In genomic region chr20:44142416-44142815, GRCh38 we compare ENCODE assay signal across 14 cellular contexts. TPM values are rescaled to one million over a fixed set of nuclear protein-coding genes. Genes with fewer than 3 reads are reported as not detected.
DNase-seq lines count a peak whose midpoint lies in the region; ATAC-seq and TF ChIP-seq lines count a peak whose summit lies in the region.
"Had no signal": no experiment of that assay in that cellular context is flagged by ENCODE, and none has a peak within 500 bp of the region (broad histone marks: within the 10 kb centered on the region; RNA-seq: fewer than 3 reads in every experiment).

No MANE protein-coding gene starts in this region.

- H3K4me1 Mint-ChIP-seq in activated CD8-positive, alpha-beta T cell treated with anti-CD3 and anti-CD28 coated beads for 36 hours (ENCODE audit: low read depth), result no peaks in the 10 kb centered on the region

- no peak overlapping the region for H3K4me3 ChIP-seq in NT2/D1 (ENCODE audit: insufficient read length, low read depth)
- H3K4me3 ChIP-seq in fibroblast of lung (replicated peaks in 1 of 4; ENCODE audit: control extremely low read depth in 1 of 4, insufficient read depth in 1 of 4, low read depth in 3 of 4, low read length in 4 of 4), result no peak overlapping the region
- H3K4me3 ChIP-seq in tibial artery, result no peak overlapping the region

- no peaks in the 10 kb centered on the region for H4K20me1 ChIP-seq in fibroblast of lung (ENCODE audit: control insufficient read depth, extremely low read depth, insufficient read depth, low read length)

- TF ChIP-seq POLR2A in erythroblast (IDR thresholded peaks at IDR 0.05; ENCODE audit: low read length), result no peak

- H3K4me1 ChIP-seq in NT2/D1 (ENCODE audit: insufficient read depth, insufficient read length), result peaks cover 17% of the 10 kb centered on the region
- no peaks in the 10 kb centered on the region for H3K4me1 ChIP-seq in fibroblast of lung (ENCODE audit: control insufficient read depth, extremely low read depth, insufficient read depth, low read length)
- H3K4me1 ChIP-seq in tibial artery, result peaks cover 4 to 100% (median 72%) of the 10 kb centered on the region in 4 donors

- H3K27ac Mint-ChIP-seq in activated CD8-positive, alpha-beta T cell treated with anti-CD3 and anti-CD28 coated beads for 36 hours, result no peak overlapping the region

- H3K9me3 Mint-ChIP-seq in activated CD8-positive, alpha-beta T cell treated with anti-CD3 and anti-CD28 coated beads for 36 hours, result no peaks in the 10 kb centered on the region

- no peak overlapping the region for H3K4me2 ChIP-seq in fibroblast of lung (ENCODE audit: extremely low read depth, insufficient read depth, low read length)

- no peaks in the 10 kb centered on the region for H3K36me3 Mint-ChIP-seq in activated CD8-positive, alpha-beta T cell treated with anti-CD3 and anti-CD28 coated beads for 36 hours (ENCODE audit: low read depth)
- H3K36me3 Mint-ChIP-seq: CD4-positive, CD25-positive, alpha-beta regulatory T cell had no signal

- H3K27ac ChIP-seq in fibroblast of lung (ENCODE audit: insufficient read depth, low read length) (no peak overlapping the region), tibial artery (peak overlapping the region; percentile 92 to 94)

- H2AFZ ChIP-seq in fibroblast of lung (ENCODE audit: low read length), result no peak overlapping the region

- no peak for ATAC-seq in activated CD8-positive, alpha-beta T cell treated with anti-CD3 and anti-CD28 coated beads for 36 hours
- ATAC-seq: SK-N-SH treated with all-trans-retinoic acid at 6 μM for 48 hours had no signal

- H3K27me3 ChIP-seq in NT2/D1 (ENCODE audit: insufficient read depth, insufficient read length), result no peaks in the 10 kb centered on the region
- H3K27me3 ChIP-seq in fibroblast of lung (ENCODE audit: control insufficient read depth, insufficient read depth, low read length), result no peaks in the 10 kb centered on the region
- H3K27me3 ChIP-seq in tibial artery, result no peaks in the 10 kb centered on the region

- H3K9ac ChIP-seq in NT2/D1 (ENCODE audit: insufficient read length, low read depth) (peak overlapping the region; percentile 22), fibroblast of lung (ENCODE audit: insufficient read depth, low read length) (no peak overlapping the region)

- TF ChIP-seq CTCF in fibroblast of lung (conservative IDR thresholded peaks at IDR 0.05 in 1 of 2, IDR thresholded peaks at IDR 0.05 in 1 of 2; ENCODE audit: low read depth in 1 of 2, low read length in 2 of 2) (no peak), tibial artery (IDR thresholded peaks at IDR 0.05) (no peak)
- TF ChIP-seq CTCF in activated CD8-positive, alpha-beta T cell treated with anti-CD3 and anti-CD28 coated beads for 36 hours (IDR thresholded peaks at IDR 0.05), result no peak

- intact Hi-C loops in tibial artery (cut with DNase I; ENCODE audit: low total_unique reads), result no loop called here
- intact Hi-C loops in activated CD8-positive, alpha-beta T cell treated with anti-CD3 and anti-CD28 coated beads for 36 hours (cut with micrococcal nuclease), result no loop called here

- DNase-seq in NT2/D1 (ENCODE audit: low read depth, low spot score) (no peak), fibroblast of lung (ENCODE audit: low read depth in 2 of 2) (peak; percentile 7 to 82), myocyte (ENCODE audit: low read depth) (peak; percentile 96), tibial artery (no peak), NCI-H1417 (lab: John Stamatoyannopoulos, UW) (no peak), erythroblast (lab: John Stamatoyannopoulos, UW) (no peak), DMS79 (lab: John Stamatoyannopoulos, UW) (no peak)
- DNase-seq in activated CD8-positive, alpha-beta T cell treated with anti-CD3 and anti-CD28 coated beads for 36 hours, result no peak
- DNase-seq: activated CD8-positive, alpha-beta memory T cell treated with anti-CD3 and anti-CD28 coated beads for 24 hours; activated gamma-delta T cell treated with Interleukin-2 at 50 U/mL for 16 hours; CD4-positive, CD25-positive, alpha-beta regulatory T cell; cerebellar nuclear complex; NCI-H2171 had no signal

- no peak overlapping the region for H3K4me3 Mint-ChIP-seq in activated CD8-positive, alpha-beta T cell treated with anti-CD3 and anti-CD28 coated beads for 36 hours
- H3K4me3 Mint-ChIP-seq: CD4-positive, CD25-positive, alpha-beta regulatory T cell had no signal

- no peaks in the 10 kb centered on the region for H3K79me2 ChIP-seq in fibroblast of lung (ENCODE audit: control insufficient read depth, insufficient read depth, low read length)

- H3K9me3 ChIP-seq in NT2/D1 (ENCODE audit: insufficient read depth, low read length) (no peaks in the 10 kb centered on the region), fibroblast of lung (ENCODE audit: control insufficient read depth, insufficient read depth, low read depth, low read length) (no peaks in the 10 kb centered on the region), tibial artery (no peaks in the 10 kb centered on the region)

- POLR2A ChIA-PET in activated CD8-positive, alpha-beta T cell treated with anti-CD3 and anti-CD28 coated beads for 36 hours (lab: Charles Lee), result no interaction called here

- peaks cover 8% of the 10 kb centered on the region for H3K27me3 Mint-ChIP-seq in activated CD8-positive, alpha-beta T cell treated with anti-CD3 and anti-CD28 coated beads for 36 hours

- CTCF ChIA-PET in activated CD8-positive, alpha-beta T cell treated with anti-CD3 and anti-CD28 coated beads for 36 hours (lab: Charles Lee), result interaction anchor here (1.0 to 2.5 kb wide), 3 partner anchors 26 to 246 kb away, joined by 3 to 10 read pairs (median 6); no protein-coding TSS in a partner anchor

- H3K36me3 ChIP-seq in NT2/D1 (ENCODE audit: insufficient read depth, insufficient read length, low read length), result peaks cover 9% of the 10 kb centered on the region
- H3K36me3 ChIP-seq in fibroblast of lung (ENCODE audit: control insufficient read depth, insufficient read depth, low read length), result no peaks in the 10 kb centered on the region
- no peaks in the 10 kb centered on the region for H3K36me3 ChIP-seq in tibial artery

RNA-seq across cellular contexts. Expression of gene JPH2, which starts 44.6 kb away (rescaled TPM):
- 0.51 and 0.66 TPM in 2 replicates for total RNA-seq in fibroblast of lung
- polyA plus RNA-seq in fibroblast of lung, result 0.51 and 4.9 TPM in 2 replicates
- 0.62 and 6.6 TPM in 2 replicates for polyA plus RNA-seq in fibroblast of lung (2012)
- 0.56 and 8.0 TPM in 2 replicates for polyA minus RNA-seq in fibroblast of lung (ENCODE audit: low replicate concordance)
- total RNA-seq in myocyte, result 263 and 339 TPM in 2 replicates
- 121 TPM for polyA plus RNA-seq in myocyte (2012)
- under 1 TPM; 0.47 to 0.54 TPM for total RNA-seq in activated CD8-positive, alpha-beta T cell treated with anti-CD3 and anti-CD28 coated beads for 36 hours
- total RNA-seq: CD4-positive, CD25-positive, alpha-beta regulatory T cell had no signal
- polyA plus RNA-seq: CD4-positive, CD25-positive, alpha-beta regulatory T cell had no signal

Comparison
In these comparisons a context has a peak if more than half of its experiments do, and no peak if none do; other contexts are left out.
1. DNase-seq: peak in fibroblast of lung (2 of 2) and myocyte (single experiment); none in NT2/D1 (single experiment), tibial artery (0 of 2), NCI-H1417 (0 of 3), erythroblast (0 of 2), activated CD8-positive, alpha-beta T cell treated with anti-CD3 and anti-CD28 coated beads for 36 hours (single experiment) and DMS79 (single experiment).
2. RNA of gene JPH2, which starts 44.6 kb away (total RNA-seq): 263 to 339 TPM in myocyte; 0.51 to 0.66 TPM in fibroblast of lung and 0.47 to 0.54 TPM in activated CD8-positive, alpha-beta T cell treated with anti-CD3 and anti-CD28 coated beads for 36 hours; every median in the first group is over 100 times any median in the second.